ENCODE assay signal across 8 cellular contexts in genomic region chr20:45934046-45934586, GRCh38. TPM values are rescaled to one million over a fixed set of nuclear protein-coding genes. Genes with fewer than 3 reads are reported as not detected.
A peak's percentile ranks its signal among the peaks of the same experiment; 100 is the strongest.
DNase-seq lines count a peak whose midpoint lies in the region; ATAC-seq and TF ChIP-seq lines count a peak whose summit lies in the region.

No MANE protein-coding gene starts in this region.

- H3K4me1 ChIP-seq in mesenchymal stem cell (ENCODE audit: control insufficient read depth, insufficient read depth, low read depth, low read length) (peaks cover 11% of the 10 kb centered on the region), thoracic aorta (ENCODE audit: control insufficient read depth in 1 of 2, low read depth in 2 of 2) (peaks cover 11 to 27% of the 10 kb centered on the region in 2 donors)

- peak overlapping the region; percentile 99 for H4K91ac ChIP-seq in mesenchymal stem cell (ENCODE audit: low read length)

- H3K27ac ChIP-seq in mesenchymal stem cell (ENCODE audit: low read length, poor library complexity, severe bottlenecking) (peak overlapping the region; percentile 95), thoracic aorta (peak overlapping the region; percentile 99 to 100)

- H3K23ac ChIP-seq in mesenchymal stem cell (ENCODE audit: low read length in 2 of 2) = peak overlapping the region in 1 of 2 experiments; percentile 51

- peak overlapping the region; percentile 26 for H2AK5ac ChIP-seq in mesenchymal stem cell (ENCODE audit: low read length, severe bottlenecking)

- H3K9ac ChIP-seq in mesenchymal stem cell (ENCODE audit: low read length) = peak overlapping the region; percentile 99

- peak overlapping the region in 1 of 2 experiments; percentile 22 for H3K14ac ChIP-seq in mesenchymal stem cell (ENCODE audit: low read length in 2 of 2)

- no peak overlapping the region for H2AFZ ChIP-seq in mesenchymal stem cell (ENCODE audit: low read depth, low read length)

- peak overlapping the region; percentile 90 for H3K4me3 ChIP-seq in Jurkat, Clone E6-1 (ENCODE audit: low read length)
- H3K4me3 ChIP-seq in mesenchymal stem cell (ENCODE audit: insufficient read depth in 1 of 2, low read depth in 1 of 2, low read length in 2 of 2) (peak overlapping the region; percentile 91 to 98), thoracic aorta (peak overlapping the region; percentile 97)

- no peak overlapping the region for H2BK12ac ChIP-seq in mesenchymal stem cell (ENCODE audit: low read length in 2 of 2)

- H2BK5ac ChIP-seq in mesenchymal stem cell (ENCODE audit: low read depth, low read length, poor library complexity, severe bottlenecking) = no peak overlapping the region

- 2% methylated on average over 23 of the region's 34 CpGs for WGBS in mesenchymal stem cell

- ATAC-seq in GM21529 (IDR thresholded peaks at IDR 0.05; ENCODE audit: unreplicated experiment) = peak; percentile 27
- ATAC-seq in thoracic aorta (ENCODE audit: insufficient number of reproducible peaks, low FRiP score, low read depth) = no peak

- peak overlapping the region; percentile 73 for H2BK15ac ChIP-seq in mesenchymal stem cell (ENCODE audit: low read depth, poor library complexity, severe bottlenecking)

- peak overlapping the region; percentile 21 to 100 for H3K4ac ChIP-seq in mesenchymal stem cell (ENCODE audit: low read depth in 1 of 2, low read length in 2 of 2)

- peak overlapping the region; percentile 97 for H4K8ac ChIP-seq in mesenchymal stem cell (ENCODE audit: low read length)

- TF ChIP-seq CTCF in thoracic aorta (IDR thresholded peaks at IDR 0.05) = no peak

- H3K79me1 ChIP-seq in mesenchymal stem cell (replicated peaks; ENCODE audit: low read length, poor library complexity, severe bottlenecking) = peaks cover 28% of the 10 kb centered on the region

- H3K27me3 ChIP-seq in mesenchymal stem cell (ENCODE audit: control insufficient read depth in 1 of 2, insufficient read depth in 1 of 2, low read length in 2 of 2) (no peaks in the 10 kb centered on the region), thoracic aorta (replicated peaks; ENCODE audit: insufficient read depth) (no peaks in the 10 kb centered on the region)

- H3K36me3 ChIP-seq in mesenchymal stem cell (ENCODE audit: control insufficient read depth in 1 of 2, insufficient read depth in 2 of 2, low read depth in 1 of 2, low read length in 2 of 2) = peaks cover 21 to 24% of the 10 kb centered on the region in 2 experiments
- H3K36me3 ChIP-seq in thoracic aorta = peaks cover 20% of the 10 kb centered on the region

- H2BK120ac ChIP-seq in mesenchymal stem cell (ENCODE audit: low read depth, low read length) = peak overlapping the region; percentile 99

- peak overlapping the region; percentile 75 to 87 for H3K18ac ChIP-seq in mesenchymal stem cell (ENCODE audit: low read depth in 1 of 2, low read length in 2 of 2)

- H3K9me3 ChIP-seq in mesenchymal stem cell (ENCODE audit: control insufficient read depth, low read length) = no peaks in the 10 kb centered on the region
- no peaks in the 10 kb centered on the region for H3K9me3 ChIP-seq in thoracic aorta

- DNase-seq in EL = peak; percentile 56
- peak; percentile 68 for DNase-seq in Jurkat, Clone E6-1 (ENCODE audit: low read depth, low spot score)
- peak; percentile 53 for DNase-seq in SW480 (ENCODE audit: low spot score)
- peak; percentile 40 for DNase-seq in effector CD4-positive, alpha-beta T cell
- DNase-seq in mesenchymal stem cell = peak; percentile 64
- no peak for DNase-seq in thoracic aorta (ENCODE audit: low spot score)
- no peak for DNase-seq in HK-2 (ENCODE audit: unreplicated experiment)

- peak overlapping the region; percentile 81 for H3K4me2 ChIP-seq in mesenchymal stem cell (ENCODE audit: low read length, poor library complexity, severe bottlenecking)

RNA-seq across cellular contexts. Expression of gene PCIF1, which starts 0.4 kb away (rescaled TPM):
- 59.9 TPM for polyA plus RNA-seq in Jurkat, Clone E6-1 (2012; ENCODE audit: insufficient read depth, insufficient read length)
- 16.7 TPM for polyA plus RNA-seq in mesenchymal stem cell (2013, experiment 1 of 2)
- polyA plus RNA-seq in mesenchymal stem cell (2013, experiment 2 of 2) = 17.3 TPM
- 10 to 100 TPM; 22.6 to 34.7 TPM for total RNA-seq in thoracic aorta

RNA-seq across cellular contexts. Expression of gene PLTP, which starts 22.2 kb away (rescaled TPM):
- 1.2 TPM for polyA plus RNA-seq in Jurkat, Clone E6-1 (2012; ENCODE audit: insufficient read depth, insufficient read length)
- polyA plus RNA-seq in mesenchymal stem cell (2013, experiment 1 of 2) = 175 TPM
- 164 TPM for polyA plus RNA-seq in mesenchymal stem cell (2013, experiment 2 of 2)
- 100 to 1,000 TPM; 182 to 637 TPM for total RNA-seq in thoracic aorta

RNA-seq across cellular contexts. Expression of gene ZNF335, which starts 37.9 kb away (rescaled TPM):
- polyA plus RNA-seq in Jurkat, Clone E6-1 (2012; ENCODE audit: insufficient read depth, insufficient read length) = 19.7 TPM
- 9.5 TPM for polyA plus RNA-seq in mesenchymal stem cell (2013, experiment 1 of 2)
- 9.3 TPM for polyA plus RNA-seq in mesenchymal stem cell (2013, experiment 2 of 2)
- 10 to 100 TPM; 28.8 to 30.1 TPM for total RNA-seq in thoracic aorta

RNA-seq across cellular contexts. Expression of gene CTSA, which starts 43.0 kb away (rescaled TPM):
- polyA plus RNA-seq in Jurkat, Clone E6-1 (2012; ENCODE audit: insufficient read depth, insufficient read length) = 49.1 TPM
- 373 TPM for polyA plus RNA-seq in mesenchymal stem cell (2013, experiment 1 of 2)
- polyA plus RNA-seq in mesenchymal stem cell (2013, experiment 2 of 2) = 366 TPM
- total RNA-seq in thoracic aorta = 100 to 1,000 TPM in 1 of 2 donors, 10 to 100 TPM in 1; 73.7 to 109 TPM

RNA-seq across cellular contexts. Expression of gene NEURL2, which starts 43.1 kb away (rescaled TPM):
- polyA plus RNA-seq in Jurkat, Clone E6-1 (2012; ENCODE audit: insufficient read depth, insufficient read length) = not detected
- 4.3 TPM for polyA plus RNA-seq in mesenchymal stem cell (2013, experiment 1 of 2)
- polyA plus RNA-seq in mesenchymal stem cell (2013, experiment 2 of 2) = 3.6 TPM
- 10 to 100 TPM; 19.7 to 78.7 TPM for total RNA-seq in thoracic aorta

Comparison
In these comparisons a context has a peak if more than half of its experiments do, and no peak if none do; other contexts are left out.
1. DNase-seq: peak in EL (single experiment), Jurkat, Clone E6-1 (single experiment), SW480 (single experiment), effector CD4-positive, alpha-beta T cell (single experiment) and mesenchymal stem cell (single experiment); none in thoracic aorta (single experiment) and HK-2 (single experiment).
2. Peak in every context shown above with its lines, with median percentiles within 50 percentile points of each other: H3K4me3 ChIP-seq.